In the genomic region with DNA sequence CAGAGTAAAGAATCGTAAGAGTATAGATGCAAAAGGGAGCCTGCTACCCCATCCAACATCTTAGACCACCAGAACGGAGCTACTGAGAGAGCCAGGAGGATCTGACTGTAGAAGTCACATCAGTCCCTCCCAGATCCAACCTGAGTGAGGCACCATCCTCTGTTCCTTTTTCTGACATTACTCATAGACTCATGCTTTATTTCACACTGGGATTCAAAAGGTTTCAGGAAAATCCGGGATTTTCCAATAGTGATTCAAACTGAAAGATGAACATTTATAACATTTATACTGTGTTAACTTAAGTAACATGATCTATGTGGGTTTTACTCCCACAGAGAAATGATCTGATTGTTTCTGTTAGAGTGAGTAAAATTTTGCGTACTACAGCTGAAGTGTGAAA, we compare ENCODE assay signal across 1 cellular context.
TF ChIP-seq lines count a peak whose summit lies in the region.

No MANE protein-coding gene starts in this region.

TF ChIP-seq in WTC11, 78 proteins besides CTCF, POLR2A, EP300 and RAD21 (continued from another document):
- no peak for TF ChIP-seq AFF4 (CRISPR knock-in tag; IDR thresholded peaks at IDR 0.05; ENCODE audit: borderline replicate concordance)
